10 cellular contexts compared by ENCODE assay signal in genomic region chr1:14946567-14947285, GRCh38.
DNase-seq lines count a peak whose midpoint lies in the region; TF ChIP-seq lines count a peak whose summit lies in the region.
"Had no signal": no experiment of that assay in that cellular context is flagged by ENCODE, and none has a peak within 500 bp of the region (broad histone marks: within the 10 kb centered on the region; RNA-seq: fewer than 3 reads in every experiment).

No MANE protein-coding gene starts in this region.

- peak overlapping the region in 1 of 2 donors; percentile 74 for H3K27ac ChIP-seq in prostate gland
- H3K27ac ChIP-seq in ovary, result no peak overlapping the region
- H3K27ac ChIP-seq in CD4-positive, alpha-beta memory T cell (ENCODE audit: low read depth, low read length), result no peak overlapping the region

- no peak for TF ChIP-seq CTCF in foreskin fibroblast (IDR thresholded peaks at IDR 0.05; ENCODE audit: low read depth, low read length)
- TF ChIP-seq CTCF in prostate gland (IDR thresholded peaks at IDR 0.05), result no peak
- TF ChIP-seq CTCF in ovary (IDR thresholded peaks at IDR 0.05), result no peak
- no peak for TF ChIP-seq CTCF in lower leg skin (IDR thresholded peaks at IDR 0.05)

- peaks cover 7% of the 10 kb centered on the region for H3K4me1 ChIP-seq in prostate gland (replicated peaks)
- H3K4me1 ChIP-seq in ovary (ENCODE audit: insufficient read depth), result peaks cover 32% of the 10 kb centered on the region
- no peaks in the 10 kb centered on the region for H3K4me1 ChIP-seq in CD4-positive, alpha-beta memory T cell (ENCODE audit: insufficient read depth, low read length)

- H3K27me3 Mint-ChIP-seq in CD4-positive, alpha-beta memory T cell, result peaks cover 7 to 8% of the 10 kb centered on the region in 2 donors

- TF ChIP-seq EP300 in ovary (IDR thresholded peaks at IDR 0.05), result no peak

- peak; percentile 40 for DNase-seq in Caki2 (ENCODE audit: low read depth)
- DNase-seq in amniotic epithelial cell (ENCODE audit: low read depth), result peak; percentile 73
- DNase-seq in foreskin fibroblast, result peak; percentile 41 to 53
- no peak for DNase-seq in prostate gland (ENCODE audit: low spot score)
- no peak for DNase-seq in NCI-H774 (lab: John Stamatoyannopoulos, UW)
- no peak for DNase-seq in ovary
- no peak for DNase-seq in CD4-positive, alpha-beta memory T cell
- DNase-seq in lower leg skin (ENCODE audit: low spot score in 2 of 2), result no peak
- DNase-seq: effector memory CD8-positive, alpha-beta T cell; NCI-H1092 treated with DMSO at 0.1 percent for 48 hours had no signal

- no peaks in the 10 kb centered on the region for H3K27me3 ChIP-seq in prostate gland (replicated peaks; ENCODE audit: insufficient read depth)
- H3K27me3 ChIP-seq in ovary, result no peaks in the 10 kb centered on the region
- H3K27me3 ChIP-seq in CD4-positive, alpha-beta memory T cell (ENCODE audit: insufficient read depth, low read length), result no peaks in the 10 kb centered on the region

- TF ChIP-seq POLR2A in prostate gland (IDR thresholded peaks at IDR 0.05), result peak; percentile 55
- no peak for TF ChIP-seq POLR2A in ovary (IDR thresholded peaks at IDR 0.05)
- TF ChIP-seq POLR2A in lower leg skin (IDR thresholded peaks at IDR 0.05), result no peak

- H3K4me3 ChIP-seq in foreskin fibroblast (ENCODE audit: low read depth in 1 of 2, low read length in 2 of 2) (peak overlapping the region; percentile 18 to 41), prostate gland (no peak overlapping the region), ovary (no peak overlapping the region), lower leg skin (ENCODE audit: low read depth, poor library complexity, severe bottlenecking) (no peak overlapping the region)
- H3K4me3 ChIP-seq in CD4-positive, alpha-beta memory T cell (ENCODE audit: low read length in 2 of 2), result no peak overlapping the region

- H3K36me3 Mint-ChIP-seq in CD4-positive, alpha-beta memory T cell, result no peaks in the 10 kb centered on the region

- in situ Hi-C loops in Caki2 (cut with HindIII; ENCODE audit: low pct_unique_long_range_greater_than_20kb, low sequenced_read_pairs), result no loop called here

- no peaks in the 10 kb centered on the region for H3K4me1 Mint-ChIP-seq in CD4-positive, alpha-beta memory T cell

- no peaks in the 10 kb centered on the region for H3K9me3 ChIP-seq in prostate gland
- no peaks in the 10 kb centered on the region for H3K9me3 ChIP-seq in ovary
- H3K9me3 ChIP-seq in CD4-positive, alpha-beta memory T cell (ENCODE audit: control insufficient read depth in 1 of 2, low read length in 2 of 2), result no peaks in the 10 kb centered on the region

- no peak overlapping the region for H3K27ac Mint-ChIP-seq in CD4-positive, alpha-beta memory T cell
- H3K27ac Mint-ChIP-seq: effector memory CD8-positive, alpha-beta T cell had no signal

- WGBS in prostate gland, result 65% methylated on average over 19 of the region's 19 CpGs
- WGBS in ovary, 3 donors, result 28 to 51% (median 32%) methylated on average over 19 of the region's 19 CpGs
- 42% methylated on average over 19 of the region's 19 CpGs for WGBS in lower leg skin, 2 donors

- intact Hi-C loops in prostate gland (cut with DNase I) (no loop called here), ovary (cut with DNase I) (no loop called here), lower leg skin (cut with DNase I; ENCODE audit: low total_unique reads) (no loop called here)
- intact Hi-C loops in CD4-positive, alpha-beta memory T cell (cut with micrococcal nuclease), result no loop called here

- POLR2A ChIA-PET in CD4-positive, alpha-beta memory T cell (lab: Charles Lee; ENCODE audit: partially characterized antibody), result no interaction called here

- CTCF ChIA-PET in CD4-positive, alpha-beta memory T cell (lab: Charles Lee; ENCODE audit: partially characterized antibody), result no interaction called here

- H3K36me3 ChIP-seq in prostate gland (no peaks in the 10 kb centered on the region), ovary (no peaks in the 10 kb centered on the region)
- H3K36me3 ChIP-seq in CD4-positive, alpha-beta memory T cell (ENCODE audit: insufficient read depth, low read length), result no peaks in the 10 kb centered on the region

- no peaks in the 10 kb centered on the region for H3K9me3 Mint-ChIP-seq in CD4-positive, alpha-beta memory T cell
- H3K9me3 Mint-ChIP-seq: effector memory CD8-positive, alpha-beta T cell had no signal

- no peak overlapping the region for H3K4me3 Mint-ChIP-seq in CD4-positive, alpha-beta memory T cell
- H3K4me3 Mint-ChIP-seq: effector memory CD8-positive, alpha-beta T cell had no signal

Comparison
In these comparisons a context has a peak if more than half of its experiments do, and no peak if none do; other contexts are left out.
1. DNase-seq: peak in Caki2 (single experiment), amniotic epithelial cell (single experiment) and foreskin fibroblast (2 of 2); none in prostate gland (single experiment), NCI-H774 (single experiment), ovary (0 of 5), CD4-positive, alpha-beta memory T cell (0 of 5) and lower leg skin (0 of 2).
2. H3K4me3 ChIP-seq: peak in foreskin fibroblast (2 of 2); none in prostate gland (0 of 2), ovary (single experiment), CD4-positive, alpha-beta memory T cell (0 of 2) and lower leg skin (single experiment).